10 cellular contexts compared by ENCODE assay signal in the genomic region with DNA sequence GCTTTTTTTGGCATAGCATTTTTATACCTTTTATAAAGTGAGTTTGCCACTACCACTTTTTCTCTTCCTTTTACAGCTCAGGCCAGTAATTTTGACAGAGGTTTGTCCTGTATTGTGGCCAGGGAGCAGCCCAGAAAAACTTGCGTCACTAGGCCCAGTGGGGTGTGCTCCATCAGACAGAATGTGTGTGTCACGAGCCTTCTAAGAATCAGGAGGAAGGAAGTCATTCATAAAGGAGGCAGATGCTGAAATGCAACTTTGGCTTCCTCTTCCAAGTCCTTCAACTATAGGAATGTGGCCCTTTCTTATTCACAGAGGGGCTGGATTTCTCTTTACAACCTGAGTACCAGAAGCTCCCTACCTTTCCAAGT. TPM values are rescaled to one million over a fixed set of nuclear protein-coding genes. Genes with fewer than 3 reads are reported as not detected.
A peak's percentile ranks its signal among the peaks of the same experiment; 100 is the strongest.
DNase-seq lines count a peak whose midpoint lies in the region; ATAC-seq and TF ChIP-seq lines count a peak whose summit lies in the region.
"Had no signal": no experiment of that assay in that cellular context is flagged by ENCODE, and none has a peak within 500 bp of the region (broad histone marks: within the 10 kb centered on the region; RNA-seq: fewer than 3 reads in every experiment).

No MANE protein-coding gene starts in this region.

- no peak overlapping the region for H3K4me3 ChIP-seq in lower lobe of right lung

- peaks cover 55% of the 10 kb centered on the region for H3K36me3 ChIP-seq in lower lobe of right lung

- peak overlapping the region; percentile 67 for H3K27ac ChIP-seq in lower lobe of right lung

- ATAC-seq in lower lobe of right lung (peak; percentile 72 to 79), GM18519 (IDR thresholded peaks at IDR 0.05; ENCODE audit: low FRiP score, unreplicated experiment) (no peak), HG02763 (IDR thresholded peaks at IDR 0.05; ENCODE audit: unreplicated experiment) (no peak)

- no peaks in the 10 kb centered on the region for H3K9me3 ChIP-seq in lower lobe of right lung
- H3K9me3 ChIP-seq: Caco-2 had no signal

- H3K27me3 ChIP-seq in lower lobe of right lung (ENCODE audit: low read depth) = no peaks in the 10 kb centered on the region

- DNase-seq in stimulated activated CD4-positive, alpha-beta T cell treated with anti-CD3 and anti-CD28 coated beads, Interleukin-15, amount 100 ng/mL, for 24 hours = peak; percentile 40
- DNase-seq in stimulated activated CD4-positive, alpha-beta T cell treated with anti-CD3 and anti-CD28 coated beads, Interleukin-4, amount 100 ng/mL, for 4 hours = no peak
- peak; percentile 42 for DNase-seq in amniotic epithelial cell (ENCODE audit: low read depth)
- DNase-seq in lower lobe of right lung = peak; percentile 61
- no peak for DNase-seq in NCI-H1048 (lab: John Stamatoyannopoulos, UW)
- DNase-seq in DMS 273 (lab: John Stamatoyannopoulos, UW; ENCODE audit: unreplicated experiment) = no peak
- DNase-seq: activated effector memory CD4-positive, alpha-beta T cell treated with anti-CD3 and anti-CD28 coated beads, Interleukin-2, amount 50 U/mL, for 16 hours; Caco-2 had no signal

- peaks cover 17% of the 10 kb centered on the region for H3K4me1 ChIP-seq in lower lobe of right lung
- H3K4me1 ChIP-seq: Caco-2 had no signal

- intact Hi-C loops in lower lobe of right lung (cut with DNase I) = no loop called here

- no peak for TF ChIP-seq CTCF in lower lobe of right lung (IDR thresholded peaks at IDR 0.05)

RNA-seq across cellular contexts. Expression of gene RAB35, which starts 10.1 kb away (rescaled TPM):
- 48.2 TPM for total RNA-seq in lower lobe of right lung

Comparison
In these comparisons a context has a peak if more than half of its experiments do, and no peak if none do; other contexts are left out.
1. DNase-seq: peak in stimulated activated CD4-positive, alpha-beta T cell treated with anti-CD3 and anti-CD28 coated beads, Interleukin-15, amount 100 ng/mL, for 24 hours (single experiment), amniotic epithelial cell (single experiment) and lower lobe of right lung (single experiment); none in stimulated activated CD4-positive, alpha-beta T cell treated with anti-CD3 and anti-CD28 coated beads, Interleukin-4, amount 100 ng/mL, for 4 hours (0 of 2), NCI-H1048 (single experiment) and DMS 273 (single experiment).
2. ATAC-seq: peak in lower lobe of right lung (2 of 2); none in GM18519 (single experiment) and HG02763 (single experiment).